In genomic region chr6:150202404-150202803, GRCh38 we compare ENCODE assay signal across 23 cellular contexts. TPM values are rescaled to one million over a fixed set of nuclear protein-coding genes. Genes with fewer than 3 reads are reported as not detected.
DNase-seq lines count a peak whose midpoint lies in the region; ATAC-seq and TF ChIP-seq lines count a peak whose summit lies in the region.
"Had no signal": no experiment of that assay in that cellular context is flagged by ENCODE, and none has a peak within 500 bp of the region (broad histone marks: within the 10 kb centered on the region; RNA-seq: fewer than 3 reads in every experiment).

No MANE protein-coding gene starts in this region.

- H3K36me3 ChIP-seq in heart left ventricle (no peaks in the 10 kb centered on the region), right atrium auricular region (no peaks in the 10 kb centered on the region), muscle layer of duodenum (ENCODE audit: control insufficient read depth in 1 of 2, insufficient read depth in 2 of 2, low read length in 2 of 2) (no peaks in the 10 kb centered on the region), aorta (ENCODE audit: control insufficient read depth in 1 of 2, insufficient read depth in 2 of 2, low read length in 1 of 2) (no peaks in the 10 kb centered on the region)
- H3K36me3 ChIP-seq: WERI-Rb-1 had no signal

- intact Hi-C loops in heart left ventricle (cut with DNase I): loop anchor here in 1 of 10 donors (10.0 kb wide), 1 partner anchor 58 kb away; the partner anchor contains the start of gene PPP1R14C
- intact Hi-C loops in aorta (cut with DNase I): no loop called here

- H3K27me3 ChIP-seq in heart left ventricle (no peaks in the 10 kb centered on the region), right atrium auricular region (no peaks in the 10 kb centered on the region), muscle layer of duodenum (ENCODE audit: low read depth, low read length) (no peaks in the 10 kb centered on the region), aorta (ENCODE audit: control insufficient read depth in 1 of 2, insufficient read depth in 2 of 2, low read length in 1 of 2) (no peaks in the 10 kb centered on the region)

- H3K4me3 ChIP-seq in heart left ventricle (no peak overlapping the region), right atrium auricular region (no peak overlapping the region), fibroblast of mammary gland (ENCODE audit: control insufficient read depth, low read depth, low read length) (no peak overlapping the region), muscle layer of duodenum (ENCODE audit: low read depth in 1 of 2, low read length in 2 of 2) (no peak overlapping the region), aorta (ENCODE audit: low read length in 2 of 2) (no peak overlapping the region)
- H3K4me3 ChIP-seq: A549 had no signal

- ATAC-seq in heart left ventricle (peak in 3 of 4 donors; percentile 16 to 57 (median 48)), aorta (ENCODE audit: low FRiP score) (peak; percentile 62), omental fat pad (ENCODE audit: low FRiP score) (no peak), GM19467 (IDR thresholded peaks at IDR 0.05; ENCODE audit: unreplicated experiment) (no peak), HG02938 (IDR thresholded peaks at IDR 0.05; ENCODE audit: unreplicated experiment) (no peak)
- ATAC-seq: A549; activated CD8-positive, alpha-beta T cell treated with anti-CD3 and anti-CD28 coated beads, Interleukin-2, amount 10 ng/mL, durations not matched to agents 7 days and 5 days; activated T-cell treated with anti-CD3 and anti-CD28 coated beads, Interleukin-2, amount 50 U/mL, for 72 hours; T-cell had no signal

- TF ChIP-seq POLR2A in heart left ventricle (IDR thresholded peaks at IDR 0.05): no peak

- H3K9me3 ChIP-seq in heart left ventricle (no peaks in the 10 kb centered on the region), right atrium auricular region (no peaks in the 10 kb centered on the region), muscle layer of duodenum (ENCODE audit: control insufficient read depth in 1 of 2, low read length in 2 of 2) (no peaks in the 10 kb centered on the region), aorta (ENCODE audit: control insufficient read depth, low read length) (peaks cover 2% of the 10 kb centered on the region)
- H3K9me3 ChIP-seq: A549 had no signal

- 75 to 85% (median 79%) methylated on average over 8 of the region's 8 CpGs for WGBS in heart left ventricle, 4 donors
- WGBS in aorta, 2 donors: 84 to 87% methylated on average over 7 to 8 of the region's 8 CpGs

- peak overlapping the region in 1 of 12 donors; percentile 13 for H3K27ac ChIP-seq in heart left ventricle
- no peak overlapping the region for H3K27ac ChIP-seq in right atrium auricular region
- peak overlapping the region; percentile 67 for H3K27ac ChIP-seq in muscle layer of duodenum (ENCODE audit: low read length)
- H3K27ac ChIP-seq in aorta (ENCODE audit: low read depth in 1 of 2, low read length in 2 of 2): no peak overlapping the region
- H3K27ac ChIP-seq: A549, WERI-Rb-1 had no signal

- TF ChIP-seq CTCF in heart left ventricle (IDR thresholded peaks at IDR 0.05): no peak
- TF ChIP-seq CTCF in right atrium auricular region (IDR thresholded peaks at IDR 0.05): no peak
- no peak for TF ChIP-seq CTCF in fibroblast of mammary gland (conservative IDR thresholded peaks at IDR 0.05; ENCODE audit: control insufficient read depth, insufficient read depth, low read depth, low read length)
- TF ChIP-seq CTCF in omental fat pad (IDR thresholded peaks at IDR 0.05): no peak

- H3K4me1 ChIP-seq in heart left ventricle (peaks cover 0 to 49% (median 13%) of the 10 kb centered on the region in 12 donors), right atrium auricular region (peaks cover 0 to 60% of the 10 kb centered on the region in 2 donors), muscle layer of duodenum (ENCODE audit: control insufficient read depth in 1 of 2, insufficient read depth in 2 of 2, low read length in 2 of 2) (peaks cover 0 to 4% of the 10 kb centered on the region in 2 donors), aorta (ENCODE audit: control insufficient read depth in 1 of 2, insufficient read depth in 2 of 2, low read length in 2 of 2) (no peaks in the 10 kb centered on the region)
- H3K4me1 ChIP-seq: A549 had no signal

- DNase-seq in heart left ventricle (peak in 2 of 5 donors; percentile 30 to 42), right atrium auricular region (ENCODE audit: low spot score) (no peak), fibroblast of mammary gland (ENCODE audit: low read depth) (peak; percentile 14), aorta (peak in 1 of 2 donors; percentile 73), omental fat pad (ENCODE audit: low spot score) (no peak)
- DNase-seq: activated CD8-positive, alpha-beta T cell treated with anti-CD3 and anti-CD28 coated beads, Interleukin-2, amount 10 ng/mL, durations not matched to agents 7 days and 5 days; activated naive CD8-positive, alpha-beta T cell treated with anti-CD3 and anti-CD28 coated beads, Interleukin-2, amount 10 ng/mL, durations not matched to agents 7 days and 5 days; activated T-cell treated with anti-CD3 and anti-CD28 coated beads, Interleukin-2, amount 50 U/mL, for 72 hours; CD4-positive, alpha-beta T cell; EL; Karpas-422; NCI-H1417; NCI-H2171 treated with DMSO at 0.1 percent for 48 hours; NCI-H748 treated with DMSO at 0.1 percent for 48 hours; posterior cingulate gyrus; stimulated activated naive CD4-positive, alpha-beta T cell; T-cell; WERI-Rb-1 had no signal

RNA-seq across cellular contexts. Expression of gene PPP1R14C, which starts 59.6 kb away (rescaled TPM):
- total RNA-seq in heart left ventricle (100 to 1,000 TPM in 2 of 9 donors, 10 to 100 TPM in 7; 62.3 to 143 (median 83.0) TPM), right atrium auricular region (100 to 1,000 TPM in 1 of 2 donors, 10 to 100 TPM in 1; 85.4 to 130 TPM), aorta (under 1 TPM; 0.18 to 0.58 TPM), omental fat pad (1 to 10 TPM in 1 of 4 donors, under 1 TPM in 1, not detected in 2; 0.31 to 1.1 TPM)
- polyA plus RNA-seq in heart left ventricle (10 to 100 TPM; 41.1 to 64.6 TPM), aorta (1 to 10 TPM in 1 of 2 donors, under 1 TPM in 1; 0.38 to 2.8 TPM)
- total RNA-seq: activated CD8-positive, alpha-beta T cell treated with anti-CD3 and anti-CD28 coated beads, Interleukin-2, amount 10 ng/mL, durations not matched to agents 7 days and 5 days; activated naive CD8-positive, alpha-beta T cell treated with anti-CD3 and anti-CD28 coated beads, Interleukin-2, amount 10 ng/mL, durations not matched to agents 7 days and 5 days; CD4-positive, alpha-beta T cell; myocyte; T-cell had no signal

Comparison
In these comparisons a context has a peak if more than half of its experiments do, and no peak if none do; other contexts are left out.
1. ATAC-seq: peak in heart left ventricle (3 of 4) and aorta (single experiment); none in omental fat pad (single experiment), GM19467 (single experiment) and HG02938 (single experiment).
2. RNA of gene PPP1R14C, which starts 59.6 kb away (total RNA-seq): 85.4 to 130 TPM in right atrium auricular region and 62.3 to 143 TPM in heart left ventricle; 0.18 to 0.58 TPM in aorta and 0.31 to 1.1 TPM in omental fat pad; every median in the first group is over 10 times any median in the second.